ENCODE assay signal across 10 cellular contexts in genomic region chr14:77542349-77543239, GRCh38.
DNase-seq lines count a peak whose midpoint lies in the region; ATAC-seq and TF ChIP-seq lines count a peak whose summit lies in the region.
"Had no signal": no experiment of that assay in that cellular context is flagged by ENCODE, and none has a peak within 500 bp of the region (broad histone marks: within the 10 kb centered on the region; RNA-seq: fewer than 3 reads in every experiment).

No MANE protein-coding gene starts in this region.

- no peaks in the 10 kb centered on the region for H3K9me3 ChIP-seq in HUES6 (ENCODE audit: control insufficient read depth, insufficient read depth, low read depth, low read length)

- H3K27ac ChIP-seq in HUES6 (ENCODE audit: low read depth, low read length): peak overlapping the region; percentile 30; the same call in 1 of the 2 replicates

- H3K9ac ChIP-seq in HUES6 (ENCODE audit: low read length): no peak overlapping the region

- no peak for ATAC-seq in HG02798 (IDR thresholded peaks at IDR 0.05; ENCODE audit: poor library complexity, unreplicated experiment)

- peaks cover 14% of the 10 kb centered on the region for H3K36me3 ChIP-seq in HUES6 (ENCODE audit: control insufficient read depth, insufficient read depth, low read length)

- no peak for TF ChIP-seq CTCF in astrocyte of the spinal cord (IDR thresholded peaks at IDR 0.05; ENCODE audit: low read depth, low read length)

- H3K4me1 ChIP-seq in HUES6 (ENCODE audit: control insufficient read depth, insufficient read depth, low read length): no peaks in the 10 kb centered on the region; the same call in 1 of the 2 replicates

- no peaks in the 10 kb centered on the region for H3K27me3 ChIP-seq in HUES6 (ENCODE audit: control insufficient read depth, insufficient read depth, low read length)

- H3K4me3 ChIP-seq in HUES6 (ENCODE audit: low read depth, low read length) (no peak overlapping the region), astrocyte of the spinal cord (ENCODE audit: low read depth, low read length) (no peak overlapping the region)

- DNase-seq in astrocyte of the spinal cord (ENCODE audit: low read depth, low spot score): peak; percentile 33
- DNase-seq in left kidney (ENCODE audit: low read depth, low spot score): peak; percentile 17
- peak; percentile 48 for DNase-seq in superior temporal gyrus (ENCODE audit: extremely low spot score)
- DNase-seq in ecto neural progenitor cell (ENCODE audit: low spot score): no peak
- DNase-seq in NCI-H146 treated with DMSO at 0.1 percent for 48 hours (lab: John Stamatoyannopoulos, UW; ENCODE audit: unreplicated experiment): no peak
- no peak for DNase-seq in NCI-H128 (lab: John Stamatoyannopoulos, UW; ENCODE audit: unreplicated experiment)
- DNase-seq: activated CD4-positive, alpha-beta T cell treated with anti-CD3 and anti-CD28 coated beads, Interleukin-2, amount 10 ng/mL, durations not matched to agents 24 days and 14 days; NCI-H1105 treated with DMSO at 0.1 percent for 48 hours had no signal

- in situ Hi-C loops in astrocyte of the spinal cord (cut with HindIII; ENCODE audit: low sequenced_read_pairs): no loop called here

Comparison
In these comparisons a context has a peak if more than half of its experiments do, and no peak if none do; other contexts are left out.
1. DNase-seq: peak in astrocyte of the spinal cord (single experiment), left kidney (single experiment) and superior temporal gyrus (single experiment); none in ecto neural progenitor cell (single experiment), NCI-H146 treated with DMSO at 0.1 percent for 48 hours (single experiment) and NCI-H128 (single experiment).